18 cellular contexts compared by ENCODE assay signal in the genomic region with DNA sequence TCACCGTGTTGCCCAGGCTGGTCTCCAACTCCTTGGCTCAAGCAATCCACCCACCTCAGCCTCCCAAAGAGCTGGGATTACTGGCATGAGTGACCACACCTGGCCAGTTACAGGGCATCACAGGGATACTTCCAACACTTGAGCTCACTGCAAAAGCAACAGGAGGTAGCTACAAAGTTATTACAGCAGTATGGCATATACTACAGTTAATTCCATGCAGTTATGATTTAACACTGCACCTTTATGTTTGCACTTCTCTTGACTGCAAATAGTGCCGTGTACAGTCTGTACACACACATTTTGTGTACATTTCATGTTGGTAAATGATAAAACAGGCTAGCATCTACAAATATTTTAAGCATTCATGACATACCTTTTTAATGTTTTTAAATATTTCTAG. TPM values are rescaled to one million over a fixed set of nuclear protein-coding genes. Genes with fewer than 3 reads are reported as not detected.
A peak's percentile ranks its signal among the peaks of the same experiment; 100 is the strongest.
DNase-seq lines count a peak whose midpoint lies in the region; ATAC-seq and TF ChIP-seq lines count a peak whose summit lies in the region.
"Had no signal": no experiment of that assay in that cellular context is flagged by ENCODE, and none has a peak within 500 bp of the region (broad histone marks: within the 10 kb centered on the region; RNA-seq: fewer than 3 reads in every experiment).

No MANE protein-coding gene starts in this region.

- no peak overlapping the region for H4K8ac ChIP-seq in mesenchymal stem cell (ENCODE audit: low read length)

- no peaks in the 10 kb centered on the region for H3K9me3 ChIP-seq in Panc1 (ENCODE audit: control insufficient read depth, insufficient read depth, low read depth, low read length)
- H3K9me3 ChIP-seq in mesenchymal stem cell (ENCODE audit: control insufficient read depth, low read length), result no peaks in the 10 kb centered on the region
- no peaks in the 10 kb centered on the region for H3K9me3 ChIP-seq in mammary epithelial cell (replicated peaks; ENCODE audit: insufficient read depth, low read length)
- H3K9me3 ChIP-seq: MG63 had no signal

- no peaks in the 10 kb centered on the region for H4K20me1 ChIP-seq in mammary epithelial cell (ENCODE audit: insufficient read depth, low read length)

- H3K27ac ChIP-seq in 22Rv1 (peak overlapping the region; percentile 66), Panc1 (ENCODE audit: low read length) (no peak overlapping the region), mesenchymal stem cell (ENCODE audit: low read length, poor library complexity, severe bottlenecking) (no peak overlapping the region), mammary epithelial cell (ENCODE audit: insufficient read depth, low read depth, low read length) (no peak overlapping the region)
- H3K27ac ChIP-seq: RWPE1, SK-N-MC had no signal

- H2BK120ac ChIP-seq in mesenchymal stem cell (ENCODE audit: low read depth, low read length), result no peak overlapping the region

- H3K36me3 Mint-ChIP-seq in glutamatergic neuron (ENCODE audit: unreplicated experiment), result no peaks in the 10 kb centered on the region

- no peak overlapping the region for H3K4me3 Mint-ChIP-seq in glutamatergic neuron (ENCODE audit: unreplicated experiment)
- H3K4me3 Mint-ChIP-seq: B cell had no signal

- H3K79me1 ChIP-seq in mesenchymal stem cell (replicated peaks; ENCODE audit: low read length, poor library complexity, severe bottlenecking), result peaks cover 4% of the 10 kb centered on the region

- no peak overlapping the region for H2AFZ ChIP-seq in mesenchymal stem cell (ENCODE audit: low read depth, low read length)
- H2AFZ ChIP-seq in mammary epithelial cell (ENCODE audit: low read depth, low read length), result no peak overlapping the region

- WGBS in mesenchymal stem cell, result 100% methylated on average over 1 of the region's 2 CpGs
- 100% methylated on average over 2 of the region's 2 CpGs for WGBS in mammary epithelial cell (ENCODE audit: low coverage, missing lambda C conversion rate)

- H3K23ac ChIP-seq in mesenchymal stem cell (ENCODE audit: low read length in 2 of 2), result no peak overlapping the region

- H3K27ac Mint-ChIP-seq in glutamatergic neuron (ENCODE audit: unreplicated experiment), result no peak overlapping the region
- H3K27ac Mint-ChIP-seq: B cell had no signal

- H2BK12ac ChIP-seq in mesenchymal stem cell (ENCODE audit: low read length in 2 of 2), result no peak overlapping the region

- BruUV-seq in Panc1 (replicated peaks; lab: Mats Ljungman, UMichigan) (no TSS peak), mammary epithelial cell (replicated peaks; lab: Mats Ljungman, UMichigan) (no TSS peak)

- H3K27me3 Mint-ChIP-seq in glutamatergic neuron (ENCODE audit: unreplicated experiment), result no peaks in the 10 kb centered on the region
- H3K27me3 Mint-ChIP-seq: B cell had no signal

- peak overlapping the region; percentile 39 for H4K91ac ChIP-seq in mesenchymal stem cell (ENCODE audit: low read length)

- no peak overlapping the region for H2BK5ac ChIP-seq in mesenchymal stem cell (ENCODE audit: low read depth, low read length, poor library complexity, severe bottlenecking)

- TF ChIP-seq CTCF in 22Rv1 (IDR thresholded peaks at IDR 0.05) (no peak), Panc1 (IDR thresholded peaks at IDR 0.05) (no peak), glutamatergic neuron (IDR thresholded peaks at IDR 0.05; ENCODE audit: partially characterized antibody, unreplicated experiment) (no peak), mammary epithelial cell (conservative IDR thresholded peaks at IDR 0.05 in 1 of 2, IDR thresholded peaks at IDR 0.05 in 1 of 2; ENCODE audit: extremely low read depth in 1 of 2, insufficient read depth in 1 of 2, low read depth in 1 of 2, low read length in 2 of 2) (no peak)

- no peaks in the 10 kb centered on the region for H3K27me3 ChIP-seq in Panc1 (ENCODE audit: control insufficient read depth, insufficient read depth, low read length)
- H3K27me3 ChIP-seq in mesenchymal stem cell (ENCODE audit: control insufficient read depth in 1 of 2, insufficient read depth in 1 of 2, low read length in 2 of 2), result no peaks in the 10 kb centered on the region
- no peaks in the 10 kb centered on the region for H3K27me3 ChIP-seq in mammary epithelial cell (ENCODE audit: insufficient read depth, low read length)
- H3K27me3 ChIP-seq: MG63 had no signal

- H3K4ac ChIP-seq in mesenchymal stem cell (ENCODE audit: low read depth in 1 of 2, low read length in 2 of 2), result no peak overlapping the region

- no peak overlapping the region for H2AK5ac ChIP-seq in mesenchymal stem cell (ENCODE audit: low read length, severe bottlenecking)

- H3K4me3 ChIP-seq in Panc1 (ENCODE audit: low read depth in 2 of 2, low read length in 2 of 2) (no peak overlapping the region), mesenchymal stem cell (ENCODE audit: insufficient read depth in 1 of 2, low read depth in 1 of 2, low read length in 2 of 2) (no peak overlapping the region), mammary epithelial cell (replicated peaks in 1 of 3; ENCODE audit: insufficient read depth in 1 of 3, low read depth in 2 of 3, low read length in 3 of 3) (no peak overlapping the region)
- H3K4me3 ChIP-seq: MG63, SK-N-MC had no signal

- ATAC-seq in Panc1, result peak; percentile 64; the same call in 1 of the 2 replicates

- H3K36me3 ChIP-seq in Panc1 (ENCODE audit: control insufficient read depth, insufficient read depth, low read length) (no peaks in the 10 kb centered on the region), mesenchymal stem cell (ENCODE audit: control insufficient read depth in 1 of 2, insufficient read depth in 2 of 2, low read depth in 1 of 2, low read length in 2 of 2) (no peaks in the 10 kb centered on the region), mammary epithelial cell (ENCODE audit: insufficient read depth, low read length) (no peaks in the 10 kb centered on the region)
- H3K36me3 ChIP-seq: MG63 had no signal

- H3K18ac ChIP-seq in mesenchymal stem cell (ENCODE audit: low read depth in 1 of 2, low read length in 2 of 2), result no peak overlapping the region

- DNase-seq in DMS53 treated with DMSO at 0.1 percent for 48 hours (lab: John Stamatoyannopoulos, UW; ENCODE audit: unreplicated experiment) (peak; percentile 62), Panc1 (ENCODE audit: low read depth, low spot score) (no peak), mesenchymal stem cell (no peak), RKO (ENCODE audit: low spot score) (no peak), glutamatergic neuron (no peak), mammary epithelial cell (no peak)
- DNase-seq: DND-41, Kasumi-1, MG63, NCI-H187 treated with DMSO at 0.1 percent for 48 hours, NCI-H524, SHP77 treated with DMSO at 0.1 percent for 48 hours, SW 1271, T-helper 2 cell had no signal

- H3K79me2 ChIP-seq in mammary epithelial cell (ENCODE audit: insufficient read depth, low read length), result peaks cover 85% of the 10 kb centered on the region

- no peaks in the 10 kb centered on the region for H3K4me1 Mint-ChIP-seq in glutamatergic neuron (ENCODE audit: low read depth, unreplicated experiment)

- in situ Hi-C loops in Panc1 (cut with HindIII; ENCODE audit: low pct_unique_long_range_greater_than_20kb, low sequenced_read_pairs), result no loop called here
- in situ Hi-C loops in mammary epithelial cell (cut with MboI; ENCODE audit: low sequenced_read_pairs in 2 of 2), result no loop called here

- H3K4me1 ChIP-seq in Panc1 (ENCODE audit: control insufficient read depth, insufficient read depth, low read length) (peaks cover 9% of the 10 kb centered on the region; the same call in 1 of the 2 replicates), mesenchymal stem cell (ENCODE audit: control insufficient read depth, insufficient read depth, low read depth, low read length) (peaks cover 4% of the 10 kb centered on the region), mammary epithelial cell (ENCODE audit: insufficient read depth, low read length) (no peaks in the 10 kb centered on the region)

- H3K4me2 ChIP-seq in mesenchymal stem cell (ENCODE audit: low read length, poor library complexity, severe bottlenecking) (no peak overlapping the region), mammary epithelial cell (ENCODE audit: insufficient read depth, low read depth, low read length) (no peak overlapping the region)

- intact Hi-C loops in Panc1 (cut with micrococcal nuclease; ENCODE audit: unreplicated experiment) (no loop called here), mammary epithelial cell (cut with micrococcal nuclease) (no loop called here)

- dilution Hi-C loops in mammary epithelial cell (cut with HindIII; ENCODE audit: low sequenced_read_pairs), result no loop called here

- POLR2A ChIA-PET in Panc1 (lab: Charles Lee), result no interaction called here

- H3K9me3 Mint-ChIP-seq in glutamatergic neuron (ENCODE audit: unreplicated experiment), result no peaks in the 10 kb centered on the region

- no peak overlapping the region for H3K14ac ChIP-seq in mesenchymal stem cell (ENCODE audit: low read length in 2 of 2)

- H3K9ac ChIP-seq in mesenchymal stem cell (ENCODE audit: low read length) (no peak overlapping the region), mammary epithelial cell (ENCODE audit: insufficient read depth, low read length) (no peak overlapping the region)

- no peak overlapping the region for H2BK15ac ChIP-seq in mesenchymal stem cell (ENCODE audit: low read depth, poor library complexity, severe bottlenecking)

- CTCF ChIA-PET in Panc1 (lab: Charles Lee) (interaction anchor here (0.6 kb wide), 2 partner anchors 11 to 57 kb away, joined by 3 read pairs; no protein-coding TSS in a partner anchor), mammary epithelial cell (lab: Charles Lee; ENCODE audit: low non-redundant PET) (no interaction called here)

RNA-seq across cellular contexts. Expression of gene SRPK2, which starts 21.3 kb away (rescaled TPM):
- 58.2 TPM for total RNA-seq in Panc1 (2021; ENCODE audit: unreplicated experiment)
- polyA plus RNA-seq in Panc1 (2012; ENCODE audit: insufficient read length), result 29.6 TPM
- 33.4 TPM for polyA plus RNA-seq in mesenchymal stem cell (2013, experiment 1 of 2)
- 33.7 TPM for polyA plus RNA-seq in mesenchymal stem cell (2013, experiment 2 of 2)
- total RNA-seq in glutamatergic neuron (ENCODE audit: unreplicated experiment), result 131 TPM
- 10 to 100 TPM; 73.1 to 96.4 TPM for total RNA-seq in mammary epithelial cell
- 17.1 TPM for polyA plus RNA-seq in mammary epithelial cell
- 43.8 TPM for polyA minus RNA-seq in mammary epithelial cell
